In the genomic region with DNA sequence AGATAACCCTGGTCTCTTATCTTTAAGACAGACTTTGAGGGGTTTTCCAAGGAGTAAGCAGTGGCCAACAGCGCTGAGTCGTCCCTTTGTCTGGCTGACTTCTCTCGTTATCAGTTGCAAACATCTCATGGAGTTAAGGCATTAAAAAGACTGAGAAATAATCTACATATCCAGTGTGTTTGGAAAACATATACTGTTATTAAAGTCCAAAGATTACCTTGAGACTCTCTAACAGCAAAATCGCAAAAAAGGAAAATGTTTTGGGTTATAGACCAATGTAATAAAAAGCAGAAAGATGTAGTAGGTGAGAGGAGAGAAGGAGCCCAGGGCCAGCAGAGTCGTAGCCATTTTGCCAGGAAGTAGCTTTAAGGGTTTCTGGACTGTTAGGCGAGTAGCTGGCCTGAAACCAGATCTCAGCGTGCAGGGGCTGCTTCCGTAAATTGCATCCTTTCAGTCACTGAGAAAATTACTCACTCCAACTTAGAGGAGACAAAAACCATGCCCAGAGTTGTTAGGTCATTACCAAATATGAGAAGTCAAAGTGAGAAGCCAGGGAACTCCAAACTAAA, we compare ENCODE assay signal across 1 cellular context.
TF ChIP-seq lines count a peak whose summit lies in the region.

No MANE protein-coding gene starts in this region.

TF ChIP-seq in K562, 482 proteins besides CTCF, POLR2A, EP300 and RAD21 (continued from another document and continues in another):
- TF ChIP-seq, protein P1, sequence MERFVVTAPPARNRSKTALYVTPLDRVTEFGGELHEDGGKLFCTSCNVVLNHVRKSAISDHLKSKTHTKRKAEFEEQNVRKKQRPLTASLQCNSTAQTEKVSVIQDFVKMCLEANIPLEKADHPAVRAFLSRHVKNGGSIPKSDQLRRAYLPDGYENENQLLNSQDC (CRISPR knock-in tag; IDR thresholded peaks at IDR 0.05), result no peak
- TF ChIP-seq SP2 (IDR thresholded peaks at IDR 0.05; ENCODE audit: extremely low read depth, low read depth, low read length, poor library complexity, severe bottlenecking) (no peak), PHTF2 (CRISPR knock-in tag; IDR thresholded peaks at IDR 0.05) (no peak), ZNF23 (CRISPR knock-in tag; IDR thresholded peaks at IDR 0.05) (no peak), ZNF76 (CRISPR knock-in tag; IDR thresholded peaks at IDR 0.05; ENCODE audit: borderline replicate concordance) (peak; percentile 12; the same call in 1 of the 2 replicates), MAFG (tag; conservative IDR thresholded peaks at IDR 0.05) (0 out of 2 replicates have a peak, but pooled peaks have one; percentile 33), HDAC2 (IDR thresholded peaks at IDR 0.05) (no peak), TSC22D4 (tag; IDR thresholded peaks at IDR 0.05) (no peak), WHSC1 (IDR thresholded peaks at IDR 0.05; ENCODE audit: low read length) (no peak), MYC (IDR thresholded peaks at IDR 0.05; ENCODE audit: low read depth, low read length) (no peak; the same call in 1 of the 2 replicates), MYC (CRISPR knock-in tag; IDR thresholded peaks at IDR 0.05; ENCODE audit: borderline replicate concordance, low read depth) (no peak), NUFIP1 (IDR thresholded peaks at IDR 0.05; ENCODE audit: partially characterized antibody) (no peak), SRSF9 (IDR thresholded peaks at IDR 0.05; ENCODE audit: borderline replicate concordance, low read depth, low read length) (no peak), TAF7 (tag; IDR thresholded peaks at IDR 0.05) (peak; percentile 47; the same call in 1 of the 2 replicates), MCM2 (IDR thresholded peaks at IDR 0.05; ENCODE audit: low read depth) (no peak), PRPF4 (IDR thresholded peaks at IDR 0.05; ENCODE audit: insufficient read depth, low read depth, low read length, poor library complexity, severe bottlenecking) (no peak), SIRT6 (IDR thresholded peaks at IDR 0.05; ENCODE audit: low read depth, low read length) (no peak), CTBP1 (IDR thresholded peaks at IDR 0.05; ENCODE audit: borderline replicate concordance) (0 out of 2 replicates have a peak, but pooled peaks have one; percentile 25), SREBF1 (IDR thresholded peaks at IDR 0.05; ENCODE audit: borderline replicate concordance, low read depth, low read length) (no peak), CBX5 (IDR thresholded peaks at IDR 0.05; ENCODE audit: borderline replicate concordance, low read depth) (no peak), FUS (optimal IDR thresholded peaks at IDR 0.05; ENCODE audit: low read depth, low read length) (no peak), BCL6 (CRISPR knock-in tag; IDR thresholded peaks at IDR 0.05) (no peak), NFE2L1 (tag; IDR thresholded peaks at IDR 0.05; ENCODE audit: borderline replicate concordance, low read depth) (no peak), ZFP30 (CRISPR knock-in tag; IDR thresholded peaks at IDR 0.05; ENCODE audit: borderline replicate concordance) (no peak), TEAD1 (CRISPR knock-in tag; IDR thresholded peaks at IDR 0.05) (peak in 1 of 2 experiments; percentile 65; a peak in 1 of 4 replicates), HSF4 (CRISPR knock-in tag; IDR thresholded peaks at IDR 0.05; ENCODE audit: borderline replicate concordance) (no peak), ETV6 (IDR thresholded peaks at IDR 0.05; ENCODE audit: borderline replicate concordance in 1 of 2, low read depth in 2 of 2, low read length in 1 of 2) (no peak), ETV6 (CRISPR knock-in tag; IDR thresholded peaks at IDR 0.05; ENCODE audit: borderline replicate concordance) (no peak), OTX1 (CRISPR knock-in tag; IDR thresholded peaks at IDR 0.05) (no peak), BMI1 (IDR thresholded peaks at IDR 0.05; ENCODE audit: low read length) (no peak), ZNF431 (CRISPR knock-in tag; IDR thresholded peaks at IDR 0.05) (no peak), ZNF589 (CRISPR knock-in tag; IDR thresholded peaks at IDR 0.05; ENCODE audit: low read depth) (no peak), EHMT2 (IDR thresholded peaks at IDR 0.05) (no peak), XRCC4 (IDR thresholded peaks at IDR 0.05; ENCODE audit: extremely low read depth, insufficient read depth, insufficient read length) (no peak), MCM7 (IDR thresholded peaks at IDR 0.05) (no peak), ZNF212 (CRISPR knock-in tag; IDR thresholded peaks at IDR 0.05) (no peak)
- TF ChIP-seq, protein P2, sequence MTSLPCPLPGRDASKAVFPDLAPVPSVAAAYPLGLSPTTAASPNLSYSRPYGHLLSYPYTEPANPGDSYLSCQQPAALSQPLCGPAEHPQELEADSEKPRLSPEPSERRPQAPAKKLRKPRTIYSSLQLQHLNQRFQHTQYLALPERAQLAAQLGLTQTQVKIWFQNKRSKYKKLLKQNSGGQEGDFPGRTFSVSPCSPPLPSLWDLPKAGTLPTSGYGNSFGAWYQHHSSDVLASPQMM (CRISPR knock-in tag; IDR thresholded peaks at IDR 0.05), result no peak
- TF ChIP-seq, protein P3, sequence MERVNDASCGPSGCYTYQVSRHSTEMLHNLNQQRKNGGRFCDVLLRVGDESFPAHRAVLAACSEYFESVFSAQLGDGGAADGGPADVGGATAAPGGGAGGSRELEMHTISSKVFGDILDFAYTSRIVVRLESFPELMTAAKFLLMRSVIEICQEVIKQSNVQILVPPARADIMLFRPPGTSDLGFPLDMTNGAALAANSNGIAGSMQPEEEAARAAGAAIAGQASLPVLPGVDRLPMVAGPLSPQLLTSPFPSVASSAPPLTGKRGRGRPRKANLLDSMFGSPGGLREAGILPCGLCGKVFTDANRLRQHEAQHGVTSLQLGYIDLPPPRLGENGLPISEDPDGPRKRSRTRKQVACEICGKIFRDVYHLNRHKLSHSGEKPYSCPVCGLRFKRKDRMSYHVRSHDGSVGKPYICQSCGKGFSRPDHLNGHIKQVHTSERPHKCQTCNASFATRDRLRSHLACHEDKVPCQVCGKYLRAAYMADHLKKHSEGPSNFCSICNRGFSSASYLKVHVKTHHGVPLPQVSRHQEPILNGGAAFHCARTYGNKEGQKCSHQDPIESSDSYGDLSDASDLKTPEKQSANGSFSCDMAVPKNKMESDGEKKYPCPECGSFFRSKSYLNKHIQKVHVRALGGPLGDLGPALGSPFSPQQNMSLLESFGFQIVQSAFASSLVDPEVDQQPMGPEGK (CRISPR knock-in tag; IDR thresholded peaks at IDR 0.05; ENCODE audit: borderline replicate concordance), result no peak
- TF ChIP-seq, protein P4, sequence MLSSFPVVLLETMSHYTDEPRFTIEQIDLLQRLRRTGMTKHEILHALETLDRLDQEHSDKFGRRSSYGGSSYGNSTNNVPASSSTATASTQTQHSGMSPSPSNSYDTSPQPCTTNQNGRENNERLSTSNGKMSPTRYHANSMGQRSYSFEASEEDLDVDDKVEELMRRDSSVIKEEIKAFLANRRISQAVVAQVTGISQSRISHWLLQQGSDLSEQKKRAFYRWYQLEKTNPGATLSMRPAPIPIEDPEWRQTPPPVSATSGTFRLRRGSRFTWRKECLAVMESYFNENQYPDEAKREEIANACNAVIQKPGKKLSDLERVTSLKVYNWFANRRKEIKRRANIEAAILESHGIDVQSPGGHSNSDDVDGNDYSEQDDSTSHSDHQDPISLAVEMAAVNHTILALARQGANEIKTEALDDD (IDR thresholded peaks at IDR 0.05), result no peak
- TF ChIP-seq, protein P5, sequence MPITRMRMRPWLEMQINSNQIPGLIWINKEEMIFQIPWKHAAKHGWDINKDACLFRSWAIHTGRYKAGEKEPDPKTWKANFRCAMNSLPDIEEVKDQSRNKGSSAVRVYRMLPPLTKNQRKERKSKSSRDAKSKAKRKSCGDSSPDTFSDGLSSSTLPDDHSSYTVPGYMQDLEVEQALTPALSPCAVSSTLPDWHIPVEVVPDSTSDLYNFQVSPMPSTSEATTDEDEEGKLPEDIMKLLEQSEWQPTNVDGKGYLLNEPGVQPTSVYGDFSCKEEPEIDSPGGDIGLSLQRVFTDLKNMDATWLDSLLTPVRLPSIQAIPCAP (CRISPR knock-in tag; IDR thresholded peaks at IDR 0.05; ENCODE audit: borderline replicate concordance), result no peak
- TF ChIP-seq, protein P6, sequence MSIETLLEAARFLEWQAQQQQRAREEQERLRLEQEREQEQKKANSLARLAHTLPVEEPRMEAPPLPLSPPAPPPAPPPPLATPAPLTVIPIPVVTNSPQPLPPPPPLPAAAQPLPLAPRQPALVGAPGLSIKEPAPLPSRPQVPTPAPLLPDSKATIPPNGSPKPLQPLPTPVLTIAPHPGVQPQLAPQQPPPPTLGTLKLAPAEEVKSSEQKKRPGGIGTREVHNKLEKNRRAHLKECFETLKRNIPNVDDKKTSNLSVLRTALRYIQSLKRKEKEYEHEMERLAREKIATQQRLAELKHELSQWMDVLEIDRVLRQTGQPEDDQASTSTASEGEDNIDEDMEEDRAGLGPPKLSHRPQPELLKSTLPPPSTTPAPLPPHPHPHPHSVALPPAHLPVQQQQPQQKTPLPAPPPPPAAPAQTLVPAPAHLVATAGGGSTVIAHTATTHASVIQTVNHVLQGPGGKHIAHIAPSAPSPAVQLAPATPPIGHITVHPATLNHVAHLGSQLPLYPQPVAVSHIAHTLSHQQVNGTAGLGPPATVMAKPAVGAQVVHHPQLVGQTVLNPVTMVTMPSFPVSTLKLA (conservative IDR thresholded peaks at IDR 0.05), result no peak
- TF ChIP-seq, protein P7, sequence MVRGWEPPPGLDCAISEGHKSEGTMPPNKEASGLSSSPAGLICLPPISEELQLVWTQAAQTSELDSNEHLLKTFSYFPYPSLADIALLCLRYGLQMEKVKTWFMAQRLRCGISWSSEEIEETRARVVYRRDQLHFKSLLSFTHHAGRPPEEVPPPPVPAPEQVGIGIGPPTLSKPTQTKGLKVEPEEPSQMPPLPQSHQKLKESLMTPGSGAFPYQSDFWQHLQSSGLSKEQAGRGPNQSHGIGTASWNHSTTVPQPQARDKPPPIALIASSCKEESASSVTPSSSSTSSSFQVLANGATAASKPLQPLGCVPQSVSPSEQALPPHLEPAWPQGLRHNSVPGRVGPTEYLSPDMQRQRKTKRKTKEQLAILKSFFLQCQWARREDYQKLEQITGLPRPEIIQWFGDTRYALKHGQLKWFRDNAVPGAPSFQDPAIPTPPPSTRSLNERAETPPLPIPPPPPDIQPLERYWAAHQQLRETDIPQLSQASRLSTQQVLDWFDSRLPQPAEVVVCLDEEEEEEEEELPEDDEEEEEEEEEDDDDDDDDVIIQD (CRISPR knock-in tag; IDR thresholded peaks at IDR 0.05), result no peak
- TF ChIP-seq, protein P8, sequence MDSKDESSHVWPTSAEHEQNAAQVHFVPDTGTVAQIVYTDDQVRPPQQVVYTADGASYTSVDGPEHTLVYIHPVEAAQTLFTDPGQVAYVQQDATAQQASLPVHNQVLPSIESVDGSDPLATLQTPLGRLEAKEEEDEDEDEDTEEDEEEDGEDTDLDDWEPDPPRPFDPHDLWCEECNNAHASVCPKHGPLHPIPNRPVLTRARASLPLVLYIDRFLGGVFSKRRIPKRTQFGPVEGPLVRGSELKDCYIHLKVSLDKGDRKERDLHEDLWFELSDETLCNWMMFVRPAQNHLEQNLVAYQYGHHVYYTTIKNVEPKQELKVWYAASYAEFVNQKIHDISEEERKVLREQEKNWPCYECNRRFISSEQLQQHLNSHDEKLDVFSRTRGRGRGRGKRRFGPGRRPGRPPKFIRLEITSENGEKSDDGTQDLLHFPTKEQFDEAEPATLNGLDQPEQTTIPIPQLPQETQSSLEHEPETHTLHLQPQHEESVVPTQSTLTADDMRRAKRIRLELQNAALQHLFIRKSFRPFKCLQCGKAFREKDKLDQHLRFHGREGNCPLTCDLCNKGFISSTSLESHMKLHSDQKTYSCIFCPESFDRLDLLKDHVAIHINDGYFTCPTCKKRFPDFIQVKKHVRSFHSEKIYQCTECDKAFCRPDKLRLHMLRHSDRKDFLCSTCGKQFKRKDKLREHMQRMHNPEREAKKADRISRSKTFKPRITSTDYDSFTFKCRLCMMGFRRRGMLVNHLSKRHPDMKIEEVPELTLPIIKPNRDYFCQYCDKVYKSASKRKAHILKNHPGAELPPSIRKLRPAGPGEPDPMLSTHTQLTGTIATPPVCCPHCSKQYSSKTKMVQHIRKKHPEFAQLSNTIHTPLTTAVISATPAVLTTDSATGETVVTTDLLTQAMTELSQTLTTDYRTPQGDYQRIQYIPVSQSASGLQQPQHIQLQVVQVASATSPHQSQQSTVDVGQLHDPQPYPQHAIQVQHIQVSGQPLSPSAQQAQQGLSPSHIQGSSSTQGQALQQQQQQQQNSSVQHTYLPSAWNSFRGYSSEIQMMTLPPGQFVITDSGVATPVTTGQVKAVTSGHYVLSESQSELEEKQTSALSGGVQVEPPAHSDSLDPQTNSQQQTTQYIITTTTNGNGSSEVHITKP (IDR thresholded peaks at IDR 0.05; ENCODE audit: partially characterized antibody), result no peak
- TF ChIP-seq, protein P9, sequence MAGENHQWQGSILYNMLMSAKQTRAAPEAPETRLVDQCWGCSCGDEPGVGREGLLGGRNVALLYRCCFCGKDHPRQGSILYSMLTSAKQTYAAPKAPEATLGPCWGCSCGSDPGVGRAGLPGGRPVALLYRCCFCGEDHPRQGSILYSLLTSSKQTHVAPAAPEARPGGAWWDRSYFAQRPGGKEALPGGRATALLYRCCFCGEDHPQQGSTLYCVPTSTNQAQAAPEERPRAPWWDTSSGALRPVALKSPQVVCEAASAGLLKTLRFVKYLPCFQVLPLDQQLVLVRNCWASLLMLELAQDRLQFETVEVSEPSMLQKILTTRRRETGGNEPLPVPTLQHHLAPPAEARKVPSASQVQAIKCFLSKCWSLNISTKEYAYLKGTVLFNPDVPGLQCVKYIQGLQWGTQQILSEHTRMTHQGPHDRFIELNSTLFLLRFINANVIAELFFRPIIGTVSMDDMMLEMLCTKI (IDR thresholded peaks at IDR 0.05; ENCODE audit: partially characterized antibody), result no peak
- TF ChIP-seq, protein P10, sequence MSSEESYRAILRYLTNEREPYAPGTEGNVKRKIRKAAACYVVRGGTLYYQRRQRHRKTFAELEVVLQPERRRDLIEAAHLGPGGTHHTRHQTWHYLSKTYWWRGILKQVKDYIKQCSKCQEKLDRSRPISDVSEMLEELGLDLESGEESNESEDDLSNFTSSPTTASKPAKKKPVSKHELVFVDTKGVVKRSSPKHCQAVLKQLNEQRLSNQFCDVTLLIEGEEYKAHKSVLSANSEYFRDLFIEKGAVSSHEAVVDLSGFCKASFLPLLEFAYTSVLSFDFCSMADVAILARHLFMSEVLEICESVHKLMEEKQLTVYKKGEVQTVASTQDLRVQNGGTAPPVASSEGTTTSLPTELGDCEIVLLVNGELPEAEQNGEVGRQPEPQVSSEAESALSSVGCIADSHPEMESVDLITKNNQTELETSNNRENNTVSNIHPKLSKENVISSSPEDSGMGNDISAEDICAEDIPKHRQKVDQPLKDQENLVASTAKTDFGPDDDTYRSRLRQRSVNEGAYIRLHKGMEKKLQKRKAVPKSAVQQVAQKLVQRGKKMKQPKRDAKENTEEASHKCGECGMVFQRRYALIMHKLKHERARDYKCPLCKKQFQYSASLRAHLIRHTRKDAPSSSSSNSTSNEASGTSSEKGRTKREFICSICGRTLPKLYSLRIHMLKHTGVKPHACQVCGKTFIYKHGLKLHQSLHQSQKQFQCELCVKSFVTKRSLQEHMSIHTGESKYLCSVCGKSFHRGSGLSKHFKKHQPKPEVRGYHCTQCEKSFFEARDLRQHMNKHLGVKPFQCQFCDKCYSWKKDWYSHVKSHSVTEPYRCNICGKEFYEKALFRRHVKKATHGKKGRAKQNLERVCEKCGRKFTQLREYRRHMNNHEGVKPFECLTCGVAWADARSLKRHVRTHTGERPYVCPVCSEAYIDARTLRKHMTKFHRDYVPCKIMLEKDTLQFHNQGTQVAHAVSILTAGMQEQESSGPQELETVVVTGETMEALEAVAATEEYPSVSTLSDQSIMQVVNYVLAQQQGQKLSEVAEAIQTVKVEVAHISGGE (CRISPR knock-in tag; IDR thresholded peaks at IDR 0.05), result no peak
